In genomic region chr20:63819224-63819917, GRCh38 we compare ENCODE assay signal across 1 cellular context.
TF ChIP-seq lines count a peak whose summit lies in the region.

No MANE protein-coding gene starts in this region.

TF ChIP-seq in HepG2, 621 proteins besides CTCF, POLR2A, EP300 and RAD21 (continued from another document):
- TF ChIP-seq ZNF280D (CRISPR knock-in tag; IDR thresholded peaks at IDR 0.05) = no peak
- no peak for TF ChIP-seq LCORL (IDR thresholded peaks at IDR 0.05)
- TF ChIP-seq LCORL (CRISPR knock-in tag; IDR thresholded peaks at IDR 0.05) = peak; percentile 74
- 0 out of 2 replicates have a peak, but pooled peaks have one; percentile 28 for TF ChIP-seq ELF3 (CRISPR knock-in tag; IDR thresholded peaks at IDR 0.05)
- peak; percentile 19 for TF ChIP-seq ASH2L (IDR thresholded peaks at IDR 0.05; ENCODE audit: insufficient read length, low read depth, low read length)
- TF ChIP-seq SMC3 (IDR thresholded peaks at IDR 0.05; ENCODE audit: low read length) = peak; percentile 76
- TF ChIP-seq ZNF281 (CRISPR knock-in tag; IDR thresholded peaks at IDR 0.05; ENCODE audit: borderline replicate concordance) = 0 out of 2 replicates have a peak, but pooled peaks have one; percentile 4
- TF ChIP-seq ZNF782 (CRISPR knock-in tag; IDR thresholded peaks at IDR 0.05; ENCODE audit: borderline replicate concordance) = 0 out of 2 replicates have a peak, but pooled peaks have one; percentile 15
- TF ChIP-seq, protein P1, sequence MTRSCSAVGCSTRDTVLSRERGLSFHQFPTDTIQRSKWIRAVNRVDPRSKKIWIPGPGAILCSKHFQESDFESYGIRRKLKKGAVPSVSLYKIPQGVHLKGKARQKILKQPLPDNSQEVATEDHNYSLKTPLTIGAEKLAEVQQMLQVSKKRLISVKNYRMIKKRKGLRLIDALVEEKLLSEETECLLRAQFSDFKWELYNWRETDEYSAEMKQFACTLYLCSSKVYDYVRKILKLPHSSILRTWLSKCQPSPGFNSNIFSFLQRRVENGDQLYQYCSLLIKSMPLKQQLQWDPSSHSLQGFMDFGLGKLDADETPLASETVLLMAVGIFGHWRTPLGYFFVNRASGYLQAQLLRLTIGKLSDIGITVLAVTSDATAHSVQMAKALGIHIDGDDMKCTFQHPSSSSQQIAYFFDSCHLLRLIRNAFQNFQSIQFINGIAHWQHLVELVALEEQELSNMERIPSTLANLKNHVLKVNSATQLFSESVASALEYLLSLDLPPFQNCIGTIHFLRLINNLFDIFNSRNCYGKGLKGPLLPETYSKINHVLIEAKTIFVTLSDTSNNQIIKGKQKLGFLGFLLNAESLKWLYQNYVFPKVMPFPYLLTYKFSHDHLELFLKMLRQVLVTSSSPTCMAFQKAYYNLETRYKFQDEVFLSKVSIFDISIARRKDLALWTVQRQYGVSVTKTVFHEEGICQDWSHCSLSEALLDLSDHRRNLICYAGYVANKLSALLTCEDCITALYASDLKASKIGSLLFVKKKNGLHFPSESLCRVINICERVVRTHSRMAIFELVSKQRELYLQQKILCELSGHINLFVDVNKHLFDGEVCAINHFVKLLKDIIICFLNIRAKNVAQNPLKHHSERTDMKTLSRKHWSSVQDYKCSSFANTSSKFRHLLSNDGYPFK (CRISPR knock-in tag; IDR thresholded peaks at IDR 0.05; ENCODE audit: borderline replicate concordance) = 0 out of 2 replicates have a peak, but pooled peaks have one; percentile 23
- TF ChIP-seq PREB (CRISPR knock-in tag; IDR thresholded peaks at IDR 0.05) = no peak
- 0 out of 2 replicates have a peak, but pooled peaks have one; percentile 28 for TF ChIP-seq ZKSCAN8 (CRISPR knock-in tag; IDR thresholded peaks at IDR 0.05; ENCODE audit: borderline replicate concordance)
- TF ChIP-seq NCOA1 (CRISPR knock-in tag; IDR thresholded peaks at IDR 0.05) = 0 out of 2 replicates have a peak, but pooled peaks have one; percentile 8
- no peak for TF ChIP-seq KLF15 (CRISPR knock-in tag; IDR thresholded peaks at IDR 0.05; ENCODE audit: borderline replicate concordance)
- peak; percentile 70; the same call in 1 of the 2 replicates for TF ChIP-seq BORCS8-MEF2B (CRISPR knock-in tag; IDR thresholded peaks at IDR 0.05)
- TF ChIP-seq KDM4B (CRISPR knock-in tag; IDR thresholded peaks at IDR 0.05) = peak; percentile 10
- TF ChIP-seq RXRB (CRISPR knock-in tag; IDR thresholded peaks at IDR 0.05; ENCODE audit: borderline replicate concordance) = peak; percentile 43; the same call in 1 of the 2 replicates
- peak; percentile 44; the same call in 1 of the 2 replicates for TF ChIP-seq GATAD2A (CRISPR knock-in tag; IDR thresholded peaks at IDR 0.05)
- peak; percentile 20; the same call in 1 of the 2 replicates for TF ChIP-seq ZNF274 (CRISPR knock-in tag; IDR thresholded peaks at IDR 0.05)
- peak in 1 of 2 experiments; percentile 42; a peak in 1 of 4 replicates for TF ChIP-seq KLF16 (CRISPR knock-in tag; IDR thresholded peaks at IDR 0.05)
- no peak for TF ChIP-seq PBX2 (CRISPR knock-in tag; IDR thresholded peaks at IDR 0.05)
- TF ChIP-seq SP4 (CRISPR knock-in tag; IDR thresholded peaks at IDR 0.05) = 0 out of 2 replicates have a peak, but pooled peaks have one; percentile 11
- TF ChIP-seq, protein P2, sequence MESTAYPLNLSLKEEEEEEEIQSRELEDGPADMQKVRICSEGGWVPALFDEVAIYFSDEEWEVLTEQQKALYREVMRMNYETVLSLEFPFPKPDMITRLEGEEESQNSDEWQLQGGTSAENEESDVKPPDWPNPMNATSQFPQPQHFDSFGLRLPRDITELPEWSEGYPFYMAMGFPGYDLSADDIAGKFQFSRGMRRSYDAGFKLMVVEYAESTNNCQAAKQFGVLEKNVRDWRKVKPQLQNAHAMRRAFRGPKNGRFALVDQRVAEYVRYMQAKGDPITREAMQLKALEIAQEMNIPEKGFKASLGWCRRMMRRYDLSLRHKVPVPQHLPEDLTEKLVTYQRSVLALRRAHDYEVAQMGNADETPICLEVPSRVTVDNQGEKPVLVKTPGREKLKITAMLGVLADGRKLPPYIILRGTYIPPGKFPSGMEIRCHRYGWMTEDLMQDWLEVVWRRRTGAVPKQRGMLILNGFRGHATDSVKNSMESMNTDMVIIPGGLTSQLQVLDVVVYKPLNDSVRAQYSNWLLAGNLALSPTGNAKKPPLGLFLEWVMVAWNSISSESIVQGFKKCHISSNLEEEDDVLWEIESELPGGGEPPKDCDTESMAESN (CRISPR knock-in tag; conservative IDR thresholded peaks at IDR 0.05) = 0 out of 2 replicates have a peak, but pooled peaks have one; percentile 44
- no peak for TF ChIP-seq KDM5B (CRISPR knock-in tag; IDR thresholded peaks at IDR 0.05; ENCODE audit: borderline replicate concordance)
- no peak for TF ChIP-seq TP53 (CRISPR knock-in tag; conservative IDR thresholded peaks at IDR 0.05)
- TF ChIP-seq REST (IDR thresholded peaks at IDR 0.05; ENCODE audit: borderline replicate concordance in 1 of 2, low read depth in 1 of 2, low read length in 2 of 2) = no peak
- no peak for TF ChIP-seq ZNF20 (CRISPR knock-in tag; IDR thresholded peaks at IDR 0.05)
- TF ChIP-seq DPF2 (CRISPR knock-in tag; IDR thresholded peaks at IDR 0.05; ENCODE audit: borderline replicate concordance, low read depth) = 0 out of 2 replicates have a peak, but pooled peaks have one; percentile 9
- 0 out of 2 replicates have a peak, but pooled peaks have one; percentile 44 for TF ChIP-seq ZNF619 (CRISPR knock-in tag; IDR thresholded peaks at IDR 0.05)
- no peak for TF ChIP-seq ZNF598 (CRISPR knock-in tag; IDR thresholded peaks at IDR 0.05; ENCODE audit: borderline replicate concordance)
TF ChIP-seq in HepG2: peak in this region for 46.
